21 cellular contexts compared by ENCODE assay signal in genomic region chr3:194505791-194506415, GRCh38.
"Had no signal": no experiment of that assay in that cellular context is flagged by ENCODE, and none has a peak within 500 bp of the region (broad histone marks: within the 10 kb centered on the region; RNA-seq: fewer than 3 reads in every experiment).

No MANE protein-coding gene starts in this region.

- H3K36me3 Mint-ChIP-seq: activated naive CD8-positive, alpha-beta T cell treated with anti-CD3 and anti-CD28 coated beads, Interleukin-2, amount 10 ng/mL, durations not matched to agents 7 days and 5 days; brain; memory B cell had no signal

- H3K27me3 Mint-ChIP-seq: activated CD4-positive, alpha-beta T cell treated with anti-CD3 and anti-CD28 coated beads, Interleukin-2, amount 10 ng/mL, durations not matched to agents 24 days and 14 days; activated CD8-positive, alpha-beta T cell treated with anti-CD3 and anti-CD28 coated beads for 36 hours; activated naive CD8-positive, alpha-beta T cell treated with anti-CD3 and anti-CD28 coated beads, Interleukin-2, amount 10 ng/mL, durations not matched to agents 7 days and 5 days; activated T-cell treated with anti-CD3 and anti-CD28 coated beads, Interleukin-2, amount 50 U/mL, for 24 hours; memory B cell; naive thymus-derived CD4-positive, alpha-beta T cell; stimulated activated naive CD8-positive, alpha-beta T cell treated with anti-CD3 and anti-CD28 coated beads, Interleukin-15, amount 100 ng/mL, for 72 hours had no signal

- H3K27ac ChIP-seq: dorsolateral prefrontal cortex, gastrocnemius medialis, left ventricle myocardium inferior, parathyroid adenoma, thoracic aorta, upper lobe of right lung had no signal

- ATAC-seq: activated CD8-positive, alpha-beta T cell treated with anti-CD3 and anti-CD28 coated beads for 36 hours; gastrocnemius medialis; mucosa of descending colon; naive thymus-derived CD4-positive, alpha-beta T cell; stimulated activated naive CD8-positive, alpha-beta T cell treated with anti-CD3 and anti-CD28 coated beads, Interleukin-15, amount 100 ng/mL, for 72 hours; upper lobe of right lung had no signal

- H3K27me3 ChIP-seq: dorsolateral prefrontal cortex, gastrocnemius medialis, upper lobe of right lung had no signal

- H3K4me1 Mint-ChIP-seq: activated CD4-positive, alpha-beta T cell treated with anti-CD3 and anti-CD28 coated beads, Interleukin-2, amount 10 ng/mL, durations not matched to agents 24 days and 14 days; activated naive CD8-positive, alpha-beta T cell treated with anti-CD3 and anti-CD28 coated beads, Interleukin-2, amount 10 ng/mL, durations not matched to agents 7 days and 5 days; brain; memory B cell; stimulated activated naive CD8-positive, alpha-beta T cell treated with anti-CD3 and anti-CD28 coated beads, Interleukin-15, amount 100 ng/mL, for 72 hours had no signal

- H3K27ac Mint-ChIP-seq: activated CD4-positive, alpha-beta T cell treated with anti-CD3 and anti-CD28 coated beads, Interleukin-2, amount 10 ng/mL, durations not matched to agents 24 days and 14 days; activated CD8-positive, alpha-beta T cell treated with anti-CD3 and anti-CD28 coated beads for 36 hours; activated naive CD8-positive, alpha-beta T cell treated with anti-CD3 and anti-CD28 coated beads, Interleukin-2, amount 10 ng/mL, durations not matched to agents 7 days and 5 days; activated T-cell treated with anti-CD3 and anti-CD28 coated beads, Interleukin-2, amount 50 U/mL, for 24 hours; activated T-helper 2 cell treated with anti-CD3 and anti-CD28 coated beads, Interferon-gamma antibody, Interleukin-2, Interleukin-4, amounts not matched to agents 10 μg/mL and 5 μg/mL and 100 μg/mL, durations not matched to agents 14 hours and 24 hours and 36 hours; brain; memory B cell; naive thymus-derived CD4-positive, alpha-beta T cell; stimulated activated naive CD8-positive, alpha-beta T cell treated with anti-CD3 and anti-CD28 coated beads, Interleukin-15, amount 100 ng/mL, for 72 hours; T-helper 1 cell treated with Interleukin-12 subunit alpha and Interleukin-12 subunit beta and Interleukin-4 antibody, amounts not matched to agents 30 μg/mL and 1 μg/mL, for 36 hours had no signal

- H3K9ac ChIP-seq: parathyroid adenoma had no signal

- H2AFZ ChIP-seq: parathyroid adenoma had no signal

- H3K4me1 ChIP-seq: gastrocnemius medialis, parathyroid adenoma had no signal

- H3K79me2 ChIP-seq: parathyroid adenoma had no signal

- DNase-seq: activated CD4-positive, alpha-beta T cell treated with anti-CD3 and anti-CD28 coated beads, Interleukin-2, amount 10 ng/mL, durations not matched to agents 24 days and 14 days; activated CD8-positive, alpha-beta T cell treated with anti-CD3 and anti-CD28 coated beads for 36 hours; activated naive CD4-positive, alpha-beta T cell treated with Interleukin-2 at 50 U/mL for 16 hours; activated naive CD8-positive, alpha-beta T cell treated with anti-CD3 and anti-CD28 coated beads, Interleukin-2, amount 10 ng/mL, durations not matched to agents 7 days and 5 days; activated T-cell treated with anti-CD3 and anti-CD28 coated beads, Interleukin-2, amount 50 U/mL, for 24 hours; amygdala; caudate nucleus; dorsolateral prefrontal cortex; gastrocnemius medialis; left ventricle myocardium inferior; mucosa of descending colon; naive thymus-derived CD4-positive, alpha-beta T cell; stimulated activated naive CD8-positive, alpha-beta T cell treated with anti-CD3 and anti-CD28 coated beads, Interleukin-15, amount 100 ng/mL, for 72 hours; upper lobe of right lung had no signal

- H3K9me3 Mint-ChIP-seq: activated CD4-positive, alpha-beta T cell treated with anti-CD3 and anti-CD28 coated beads, Interleukin-2, amount 10 ng/mL, durations not matched to agents 24 days and 14 days; activated CD8-positive, alpha-beta T cell treated with anti-CD3 and anti-CD28 coated beads for 36 hours; activated naive CD8-positive, alpha-beta T cell treated with anti-CD3 and anti-CD28 coated beads, Interleukin-2, amount 10 ng/mL, durations not matched to agents 7 days and 5 days; activated T-cell treated with anti-CD3 and anti-CD28 coated beads, Interleukin-2, amount 50 U/mL, for 24 hours; activated T-helper 2 cell treated with anti-CD3 and anti-CD28 coated beads, Interferon-gamma antibody, Interleukin-2, Interleukin-4, amounts not matched to agents 10 μg/mL and 5 μg/mL and 100 μg/mL, durations not matched to agents 14 hours and 24 hours and 36 hours; memory B cell; stimulated activated naive CD8-positive, alpha-beta T cell treated with anti-CD3 and anti-CD28 coated beads, Interleukin-15, amount 100 ng/mL, for 72 hours; T-helper 1 cell treated with Interleukin-12 subunit alpha and Interleukin-12 subunit beta and Interleukin-4 antibody, amounts not matched to agents 30 μg/mL and 1 μg/mL, for 36 hours had no signal

- H3K4me3 ChIP-seq: dorsolateral prefrontal cortex, gastrocnemius medialis, left ventricle myocardium inferior, mucosa of descending colon, thoracic aorta, upper lobe of right lung had no signal

- H3K9me3 ChIP-seq: gastrocnemius medialis, mucosa of descending colon, thoracic aorta, upper lobe of right lung had no signal

- H3K4me3 Mint-ChIP-seq: activated CD4-positive, alpha-beta T cell treated with anti-CD3 and anti-CD28 coated beads, Interleukin-2, amount 10 ng/mL, durations not matched to agents 24 days and 14 days; activated CD8-positive, alpha-beta T cell treated with anti-CD3 and anti-CD28 coated beads for 36 hours; activated naive CD8-positive, alpha-beta T cell treated with anti-CD3 and anti-CD28 coated beads, Interleukin-2, amount 10 ng/mL, durations not matched to agents 7 days and 5 days; activated T-cell treated with anti-CD3 and anti-CD28 coated beads, Interleukin-2, amount 50 U/mL, for 24 hours; brain; memory B cell; naive thymus-derived CD4-positive, alpha-beta T cell; stimulated activated naive CD8-positive, alpha-beta T cell treated with anti-CD3 and anti-CD28 coated beads, Interleukin-15, amount 100 ng/mL, for 72 hours; T-helper 1 cell treated with Interleukin-12 subunit alpha and Interleukin-12 subunit beta and Interleukin-4 antibody, amounts not matched to agents 30 μg/mL and 1 μg/mL, for 36 hours had no signal

- H3K36me3 ChIP-seq: gastrocnemius medialis, left ventricle myocardium inferior, thoracic aorta, upper lobe of right lung had no signal

- FAIRE-seq: colon had no signal
